ENCODE assay signal across 8 cellular contexts in the genomic region with DNA sequence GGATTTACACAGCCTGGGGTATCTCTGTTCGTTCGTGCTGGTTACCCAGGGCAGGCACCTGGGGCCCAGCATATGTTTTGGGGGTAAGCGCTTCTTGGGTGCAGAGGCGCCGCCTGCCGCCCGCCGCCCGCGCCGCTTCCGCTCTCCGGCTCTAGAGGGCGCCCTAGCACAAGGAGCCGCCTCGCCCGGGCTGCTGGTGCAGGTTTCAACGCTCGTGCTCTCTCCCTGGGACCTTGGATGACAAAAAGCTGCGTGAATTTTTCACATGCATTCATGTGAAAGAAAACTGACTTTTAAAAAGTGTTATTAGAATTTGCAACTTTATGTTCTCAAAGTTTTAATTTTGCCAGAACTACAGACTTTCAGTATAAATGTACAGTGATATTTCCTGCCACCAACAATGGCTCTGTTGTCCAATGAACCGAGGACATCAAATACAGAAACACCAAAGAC. TPM values are rescaled to one million over a fixed set of nuclear protein-coding genes. Genes with fewer than 3 reads are reported as not detected.
DNase-seq lines count a peak whose midpoint lies in the region; ATAC-seq and TF ChIP-seq lines count a peak whose summit lies in the region.

No MANE protein-coding gene starts in this region.

- H3K9ac ChIP-seq in neural cell (ENCODE audit: low read length) = no peak overlapping the region

- H3K79me2 ChIP-seq in neural cell (replicated peaks; ENCODE audit: insufficient read depth, low read length) = no peaks in the 10 kb centered on the region

- H3K36me3 ChIP-seq in esophagus squamous epithelium = no peaks in the 10 kb centered on the region
- H3K36me3 ChIP-seq in neural cell (ENCODE audit: insufficient read depth, low read length) = no peaks in the 10 kb centered on the region
- no peaks in the 10 kb centered on the region for H3K36me3 ChIP-seq in stomach

- H3K4me3 ChIP-seq in esophagus squamous epithelium (no peak overlapping the region), neural cell (ENCODE audit: low read length) (no peak overlapping the region), stomach (no peak overlapping the region)

- H3K27me3 ChIP-seq in esophagus squamous epithelium (peaks cover 0 to 32% (median 0%) of the 10 kb centered on the region in 4 donors), neural cell (ENCODE audit: insufficient read depth, low read depth, low read length) (no peaks in the 10 kb centered on the region), stomach (peaks cover 0 to 26% (median 3%) of the 10 kb centered on the region in 3 donors)

- H4K20me1 ChIP-seq in neural cell (ENCODE audit: insufficient read depth) = no peaks in the 10 kb centered on the region

- no peak for TF ChIP-seq POLR2A in esophagus squamous epithelium (IDR thresholded peaks at IDR 0.05)
- no peak for TF ChIP-seq POLR2A in stomach (IDR thresholded peaks at IDR 0.05)

- no peaks in the 10 kb centered on the region for H3K9me2 ChIP-seq in neural cell (ENCODE audit: insufficient read depth, low read length)

- H3K9me3 ChIP-seq in esophagus squamous epithelium = no peaks in the 10 kb centered on the region
- H3K9me3 ChIP-seq in neural cell (ENCODE audit: low read length) = no peaks in the 10 kb centered on the region
- no peaks in the 10 kb centered on the region for H3K9me3 ChIP-seq in stomach

- 2 to 4% methylated on average over 7 to 19 of the region's 21 CpGs for WGBS in esophagus squamous epithelium, 2 donors
- 1 to 3% (median 2%) methylated on average over 18 to 21 of the region's 21 CpGs for WGBS in stomach, 5 donors

- no peak overlapping the region for H3K4me2 ChIP-seq in neural cell (ENCODE audit: low read length)

- ATAC-seq in GM19328 (IDR thresholded peaks at IDR 0.05; ENCODE audit: unreplicated experiment) = peak; percentile 78
- ATAC-seq in HG03354 (IDR thresholded peaks at IDR 0.05; ENCODE audit: poor library complexity, severe bottlenecking, unreplicated experiment) = peak; percentile 85

- no peak overlapping the region for H3K27ac ChIP-seq in esophagus squamous epithelium
- H3K27ac ChIP-seq in neural cell (ENCODE audit: low read length) = no peak overlapping the region
- H3K27ac ChIP-seq in stomach = no peak overlapping the region

- TF ChIP-seq CTCF in esophagus squamous epithelium (IDR thresholded peaks at IDR 0.05) (peak; percentile 92 to 98 (median 98)), neural cell (IDR thresholded peaks at IDR 0.05; ENCODE audit: poor library complexity, severe bottlenecking) (peak; percentile 85), stomach (IDR thresholded peaks at IDR 0.05) (peak in 5 of 7 experiments; percentile 82 to 99 (median 98))

- intact Hi-C loops in esophagus squamous epithelium (cut with DNase I) = no loop called here
- intact Hi-C loops in stomach (cut with DNase I; ENCODE audit: low total_unique reads) = loop anchor here (5.0 kb wide), 1 partner anchor 127 kb away; no protein-coding TSS in a partner anchor

- H2AFZ ChIP-seq in neural cell (ENCODE audit: low read depth, low read length) = no peak overlapping the region

- DNase-seq in COLO668 (lab: John Stamatoyannopoulos, UW; ENCODE audit: unreplicated experiment) (peak; percentile 47), OCI-M1 (lab: John Stamatoyannopoulos, UW) (peak; percentile 83), esophagus squamous epithelium (lab: John Stamatoyannopoulos, UW) (no peak), stomach (peak; percentile 82)
- DNase-seq in activated T-cell treated with anti-CD3 and anti-CD28 coated beads, Interleukin-2, amount 50 U/mL, for 1 hour = peak; percentile 87

- TF ChIP-seq EP300 in neural cell (conservative IDR thresholded peaks at IDR 0.05; ENCODE audit: poor library complexity, severe bottlenecking) (no peak), stomach (IDR thresholded peaks at IDR 0.05) (no peak)

- H3F3A ChIP-seq in neural cell (ENCODE audit: insufficient read depth, low read length, poor library complexity, severe bottlenecking) = no peaks in the 10 kb centered on the region

- peak; percentile 80 for TF ChIP-seq RAD21 in neural cell (conservative IDR thresholded peaks at IDR 0.05)

- peaks cover 0 to 8% (median 0%) of the 10 kb centered on the region in 3 donors for H3K4me1 ChIP-seq in esophagus squamous epithelium
- peaks cover 0 to 13% (median 4%) of the 10 kb centered on the region in 4 donors for H3K4me1 ChIP-seq in stomach

TF ChIP-seq in neural cell, 6 proteins besides CTCF, POLR2A, EP300 and RAD21:
- TF ChIP-seq TAF1 (IDR thresholded peaks at IDR 0.05; ENCODE audit: low read depth) = no peak
- TF ChIP-seq SMC3 (conservative IDR thresholded peaks at IDR 0.05; ENCODE audit: poor library complexity) = peak; percentile 72

RNA-seq across cellular contexts. Expression of a gene that starts 32.5 kb away (rescaled TPM):
- total RNA-seq in esophagus squamous epithelium (not detected), stomach (under 1 TPM in 1 of 5 donors, not detected in 4; 0.18 TPM)
- polyA plus RNA-seq in neural cell (not detected in 2 replicates), stomach (not detected)
- polyA minus RNA-seq in neural cell = 0.35 TPM in 1 of 2 replicates, not detected in the other
